Comparison of ENCODE assay signal across 9 cellular contexts in the genomic region with DNA sequence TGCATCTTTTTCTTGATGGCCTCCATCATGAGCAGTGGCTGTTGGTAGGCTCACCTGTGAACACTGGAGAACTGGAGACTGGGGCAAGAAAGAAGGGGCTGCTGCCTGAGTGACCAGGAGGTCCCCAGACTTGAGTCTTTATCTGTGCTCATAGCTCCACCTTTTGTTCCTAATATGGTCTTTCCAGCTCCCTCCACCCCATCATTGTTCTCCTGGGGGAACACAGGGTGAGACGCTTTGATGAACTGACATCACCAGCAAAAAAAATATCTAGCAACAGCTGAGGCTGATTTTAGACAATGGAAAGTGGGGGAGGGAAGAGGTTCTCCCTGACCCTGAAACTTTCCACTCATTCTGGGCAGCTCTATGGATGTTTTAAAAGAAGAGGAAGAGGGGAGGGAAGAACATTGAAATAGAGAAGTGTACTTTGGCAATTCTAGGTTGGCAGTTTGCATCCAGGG. TPM values are rescaled to one million over a fixed set of nuclear protein-coding genes. Genes with fewer than 3 reads are reported as not detected.
DNase-seq lines count a peak whose midpoint lies in the region; TF ChIP-seq lines count a peak whose summit lies in the region.
"Had no signal": no experiment of that assay in that cellular context is flagged by ENCODE, and none has a peak within 500 bp of the region (broad histone marks: within the 10 kb centered on the region; RNA-seq: fewer than 3 reads in every experiment).

Gene TPM3 (minus strand): TSS at position 111 of the 461 bp plus-strand sequence. CDS start 82 bp downstream, at position 29.

- H3K4me3 ChIP-seq in BJ (ENCODE audit: low read depth, low read length) (no peak within 1 kb of the TSS), dorsolateral prefrontal cortex (no peak within 1 kb of the TSS)

- H3K27ac ChIP-seq in dorsolateral prefrontal cortex = no peak within 1 kb of the TSS

- H3K36me3 ChIP-seq in BJ (ENCODE audit: control insufficient read depth, insufficient read depth, low read length) = no peaks in the 10 kb centered on the region

- POLR2A ChIA-PET in BJ (lab: Charles Lee) = no interaction called here

- TF ChIP-seq CTCF in BJ (IDR thresholded peaks at IDR 0.05; ENCODE audit: insufficient read depth, low read depth, low read length) (no peak), dorsolateral prefrontal cortex (IDR thresholded peaks at IDR 0.05 in 54 of 56, conservative IDR thresholded peaks at IDR 0.05 in 2 of 56; ENCODE audit: low read depth in 1 of 56, partially characterized antibody in 56 of 56) (no peak)

- intact Hi-C loops in dorsolateral prefrontal cortex (cut with DNase I) = no loop called here

- CTCF ChIA-PET in BJ (lab: Yijun Ruan, JAX) = interaction anchor here (0.5 to 1.2 kb wide), 2 partner anchors 11 to 317 kb away, joined by 4 read pairs; no protein-coding TSS in a partner anchor

- no peak for DNase-seq in BJ (ENCODE audit: low read depth)
- DNase-seq in NCI-H460 (ENCODE audit: extremely low read depth, low read depth) = no peak
- no peak for DNase-seq in dorsolateral prefrontal cortex
- DNase-seq in myocyte (ENCODE audit: low read depth) = peak; percentile 98
- DNase-seq in iPS-NIHi7 (ENCODE audit: extremely low spot score) = no peak
- DNase-seq in HuH-7 (ENCODE audit: low spot score) = no peak
- DNase-seq in RKO (ENCODE audit: low spot score) = no peak
- DNase-seq in SK-N-DZ (ENCODE audit: low spot score) = no peak
- DNase-seq: NCI-H1417 treated with DMSO at 0.1 percent for 48 hours had no signal

- peaks cover 18% of the 10 kb centered on the region for H3K27me3 ChIP-seq in BJ (ENCODE audit: control insufficient read depth, insufficient read depth, low read length)
- peaks cover 0 to 14% (median 0%) of the 10 kb centered on the region in 45 donors for H3K27me3 ChIP-seq in dorsolateral prefrontal cortex

RNA-seq across cellular contexts. Expression of gene TPM3, which starts in this region (rescaled TPM):
- 275 and 376 TPM in 2 replicates for polyA plus RNA-seq in BJ (2011; rRNA removed)
- 57.2 and 68.9 TPM in 2 replicates for polyA minus RNA-seq in BJ (2011; rRNA and poly(A)+ RNA removed)
- total RNA-seq in NCI-H460 (2014; rRNA removed; shearing (Covaris generic)) = 476 and 501 TPM in 2 replicates
- 577 and 596 TPM in 2 replicates for polyA plus RNA-seq in NCI-H460 (2014; cell fraction: nucleus; rRNA removed)
- total RNA-seq in dorsolateral prefrontal cortex (100 to 1,000 TPM in 118 of 120 experiments, 10 to 100 TPM in 2; 94.1 to 261 (median 167) TPM), myocyte (819 and 978 TPM in 2 replicates)
- 668 TPM for polyA plus RNA-seq in myocyte (2012)
- 390 and 528 TPM in 2 replicates for polyA plus RNA-seq in SK-N-DZ (2014; cell fraction: cytosol; rRNA removed)
- polyA plus RNA-seq in SK-N-DZ (2014; cell fraction: nucleus; rRNA removed) = 212 and 245 TPM in 2 replicates
